ENCODE assay signal across 15 cellular contexts in genomic region chr2:199590323-199590915, GRCh38.
"Had no signal": no experiment of that assay in that cellular context is flagged by ENCODE, and none has a peak within 500 bp of the region (broad histone marks: within the 10 kb centered on the region; RNA-seq: fewer than 3 reads in every experiment).

No MANE protein-coding gene starts in this region.

- H3K4me1 ChIP-seq: pancreas, sigmoid colon, thyroid gland had no signal

- H3K4me3 ChIP-seq: coronary artery, pancreas, sigmoid colon, thyroid gland had no signal

- H3K27ac ChIP-seq: coronary artery, pancreas, sigmoid colon, thyroid gland had no signal

- ATAC-seq: activated CD8-positive, alpha-beta T cell treated with anti-CD3 and anti-CD28 coated beads, Interleukin-2, amount 10 ng/mL, durations not matched to agents 7 days and 5 days; activated naive CD8-positive, alpha-beta T cell treated with anti-CD3 and anti-CD28 coated beads, Interleukin-2, amount 50 U/mL, for 24 hours; pancreas; stimulated activated naive B cell treated with anti-CD40 and anti-IgM and Interleukin-4, amounts not matched to agents 10 μg/mL and 1 μg/mL and 100 μg/mL, for 72 hours had no signal

- H3K9me3 ChIP-seq: pancreas, sigmoid colon, thyroid gland had no signal

- H3K36me3 ChIP-seq: pancreas, sigmoid colon, thyroid gland had no signal

- DNase-seq: activated CD4-positive, alpha-beta T cell treated with anti-CD3 and anti-CD28 coated beads, Interleukin-2, amount 10 ng/mL, durations not matched to agents 7 days and 5 days; activated CD8-positive, alpha-beta memory T cell treated with anti-CD3 and anti-CD28 coated beads, Interleukin-2, amount 50 U/mL, for 4 hours; activated CD8-positive, alpha-beta T cell treated with anti-CD3 and anti-CD28 coated beads, Interleukin-2, amount 10 ng/mL, durations not matched to agents 7 days and 5 days; activated effector memory CD4-positive, alpha-beta T cell treated with Interleukin-2 at 50 U/mL for 16 hours; activated naive CD4-positive, alpha-beta T cell treated with anti-CD3 and anti-CD28 coated beads, Interleukin-2, amount 10 ng/mL, durations not matched to agents 7 days and 5 days; activated naive CD8-positive, alpha-beta T cell treated with anti-CD3 and anti-CD28 coated beads, Interleukin-2, amount 50 U/mL, for 24 hours; activated T-cell treated with anti-CD3 and anti-CD28 coated beads, Interleukin-2, amount 50 U/mL, for 48 hours; anterior cingulate cortex; islet precursor cell; left colon; pancreas; sigmoid colon; stimulated activated naive B cell treated with anti-CD40 and anti-IgM and Interleukin-4, amounts not matched to agents 10 μg/mL and 1 μg/mL and 100 μg/mL, for 72 hours; thyroid gland had no signal

- H3K27me3 ChIP-seq: pancreas, sigmoid colon, thyroid gland had no signal
